15 cellular contexts compared by ENCODE assay signal in the genomic region with DNA sequence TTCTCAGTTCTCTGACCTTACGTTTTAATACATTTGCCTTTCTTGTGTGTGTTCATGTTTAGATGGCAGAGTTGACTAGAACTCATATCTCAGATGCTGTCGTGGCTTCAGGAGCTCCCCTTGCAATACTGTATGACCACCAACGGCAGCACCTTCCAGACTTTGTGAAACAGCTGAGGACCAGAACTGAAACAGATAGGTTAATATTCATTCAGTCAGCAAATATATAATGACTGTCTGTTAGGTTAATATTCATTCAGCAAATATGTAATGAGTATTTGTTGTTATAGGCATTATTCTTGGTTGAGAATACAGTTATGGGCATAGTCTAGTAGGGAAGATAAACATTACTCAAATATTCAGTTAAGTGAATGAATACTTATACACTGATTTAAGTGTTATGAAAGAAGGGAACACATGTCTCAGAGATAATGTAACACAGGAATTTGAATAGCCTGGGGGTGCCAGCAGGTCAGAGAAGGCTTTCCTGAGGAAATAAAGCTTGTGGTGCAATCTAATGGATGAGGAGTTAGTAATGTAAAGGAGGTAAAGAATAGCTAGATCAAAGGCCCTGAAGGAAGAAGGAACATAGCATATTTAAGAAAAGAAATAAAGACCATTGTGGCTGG.
DNase-seq lines count a peak whose midpoint lies in the region; ATAC-seq, FAIRE-seq and TF ChIP-seq lines count a peak whose summit lies in the region.
"Had no signal": no experiment of that assay in that cellular context is flagged by ENCODE, and none has a peak within 500 bp of the region (broad histone marks: within the 10 kb centered on the region; RNA-seq: fewer than 3 reads in every experiment).

No MANE protein-coding gene starts in this region.

- WGBS in K562 (ENCODE audit: insufficient coverage, low coverage, missing lambda C conversion rate): 90% methylated on average over 3 of the region's 3 CpGs

- H3K4me3 ChIP-seq in K562 (no peak overlapping the region), foreskin fibroblast (ENCODE audit: low read depth in 1 of 2, low read length in 2 of 2) (no peak overlapping the region), upper lobe of right lung (no peak overlapping the region)
- H3K4me3 ChIP-seq: transverse colon had no signal

- H3K27me3 ChIP-seq in K562 (ENCODE audit: control insufficient read depth in 2 of 2, insufficient read depth in 2 of 2, low read length in 2 of 2) (no peaks in the 10 kb centered on the region), upper lobe of right lung (no peaks in the 10 kb centered on the region)
- H3K27me3 ChIP-seq: transverse colon had no signal

- H3K9me3 ChIP-seq in K562 (replicated peaks; ENCODE audit: control insufficient read depth, insufficient read depth, low read depth, low read length) (no peaks in the 10 kb centered on the region), upper lobe of right lung (no peaks in the 10 kb centered on the region)
- H3K9me3 ChIP-seq: transverse colon had no signal

- in situ Hi-C loops in K562 (cut with MboI): no loop called here

- peak; percentile 52 for ATAC-seq in HG03135 (IDR thresholded peaks at IDR 0.05; ENCODE audit: unreplicated experiment)
- ATAC-seq in K562: no peak
- no peak for ATAC-seq in upper lobe of right lung
- ATAC-seq in GM19467 (IDR thresholded peaks at IDR 0.05; ENCODE audit: unreplicated experiment): no peak
- no peak for ATAC-seq in stimulated activated memory B cell treated with anti-CD40 and anti-IgM and Interleukin-4, amounts not matched to agents 10 μg/mL and 1 μg/mL and 100 μg/mL, for 72 hours
- ATAC-seq: SK-N-SH treated with all-trans-retinoic acid at 6 μM for 48 hours had no signal

- no peak overlapping the region for H3K4me2 ChIP-seq in K562 (ENCODE audit: insufficient read depth, low read length)

- H3K27ac ChIP-seq in K562 (ENCODE audit: extremely low read depth, low read depth, low read length): no peak overlapping the region
- H3K27ac ChIP-seq in upper lobe of right lung: no peak overlapping the region
- H3K27ac ChIP-seq: transverse colon had no signal

- H3K36me3 Mint-ChIP-seq in stimulated activated memory B cell treated with anti-CD40 and anti-IgM and Interleukin-4, amounts not matched to agents 10 μg/mL and 1 μg/mL and 100 μg/mL, for 72 hours: peaks cover 70% of the 10 kb centered on the region

- no peak overlapping the region for H3K4me3 Mint-ChIP-seq in stimulated activated memory B cell treated with anti-CD40 and anti-IgM and Interleukin-4, amounts not matched to agents 10 μg/mL and 1 μg/mL and 100 μg/mL, for 72 hours
- H3K4me3 Mint-ChIP-seq: activated naive CD8-positive, alpha-beta T cell treated with anti-CD3 and anti-CD28 coated beads, Interleukin-2, amount 10 ng/mL, durations not matched to agents 7 days and 5 days; dendritic cell treated with granulocyte-macrophage colony-stimulating factor and Interleukin-4, amounts not matched to agents 40 ng/mL and 50 ng/mL, for 4 days had no signal

- no peaks in the 10 kb centered on the region for H3K9me1 ChIP-seq in K562 (ENCODE audit: control insufficient read depth, insufficient read depth, low read length)

- peak; percentile 3 for DNase-seq in AG08396 (ENCODE audit: low spot score)
- no peak for DNase-seq in K562 (ENCODE audit: extremely low read depth in 1 of 4, low spot score in 3 of 4)
- peak; percentile 87 to 93 for DNase-seq in foreskin fibroblast
- no peak for DNase-seq in upper lobe of right lung
- no peak for DNase-seq in NCI-H2227 treated with DMSO at 0.1 percent for 48 hours (lab: John Stamatoyannopoulos, UW)
- DNase-seq: activated naive CD8-positive, alpha-beta T cell treated with anti-CD3 and anti-CD28 coated beads, Interleukin-2, amount 10 ng/mL, durations not matched to agents 7 days and 5 days; NCI-H1417; NCI-H446 treated with DMSO at 0.1 percent for 48 hours; transverse colon had no signal

- POLR2A ChIA-PET in K562 (lab: Yijun Ruan, JAX): no interaction called here

- H3K9me3 Mint-ChIP-seq in stimulated activated memory B cell treated with anti-CD40 and anti-IgM and Interleukin-4, amounts not matched to agents 10 μg/mL and 1 μg/mL and 100 μg/mL, for 72 hours: no peaks in the 10 kb centered on the region
- H3K9me3 Mint-ChIP-seq: activated naive CD8-positive, alpha-beta T cell treated with anti-CD3 and anti-CD28 coated beads, Interleukin-2, amount 10 ng/mL, durations not matched to agents 7 days and 5 days; dendritic cell treated with granulocyte-macrophage colony-stimulating factor and Interleukin-4, amounts not matched to agents 40 ng/mL and 50 ng/mL, for 4 days had no signal

- H3K4me1 ChIP-seq in K562 (replicated peaks in 1 of 2; ENCODE audit: control insufficient read depth in 2 of 2, insufficient read depth in 2 of 2, low read length in 2 of 2) (no peaks in the 10 kb centered on the region), upper lobe of right lung (no peaks in the 10 kb centered on the region)
- H3K4me1 ChIP-seq: transverse colon had no signal

- CTCF ChIA-PET in K562 (lab: Yijun Ruan, JAX; ENCODE audit: low intra/inter-chr PET ratio): no interaction called here

- no peak for FAIRE-seq in K562 (lab: Jason Lieb, UNC)
- FAIRE-seq: keratinocyte had no signal

- H4K20me1 ChIP-seq in K562 (replicated peaks; ENCODE audit: control insufficient read depth, insufficient read depth, low read length): no peaks in the 10 kb centered on the region

- no peak overlapping the region for H3K9ac ChIP-seq in K562 (ENCODE audit: insufficient read depth in 1 of 2, low read depth in 2 of 2, low read length in 2 of 2)

- TF ChIP-seq RAD21 in K562 (CRISPR knock-in tag; conservative IDR thresholded peaks at IDR 0.05 in 1 of 2, IDR thresholded peaks at IDR 0.05 in 1 of 2): no peak

- no peak overlapping the region for H2AFZ ChIP-seq in K562 (ENCODE audit: low read depth, low read length)

- TF ChIP-seq POLR2A in K562 (conservative IDR thresholded peaks at IDR 0.05): no peak

- no peaks in the 10 kb centered on the region for H3K79me2 ChIP-seq in K562 (ENCODE audit: control insufficient read depth, insufficient read depth, low read length)

- no peak for TF ChIP-seq CTCF in K562 (IDR thresholded peaks at IDR 0.05 in 2 of 3, conservative IDR thresholded peaks at IDR 0.05 in 1 of 3; ENCODE audit: insufficient read depth in 2 of 3, low read depth in 1 of 3, low read length in 3 of 3)
- TF ChIP-seq CTCF in foreskin fibroblast (IDR thresholded peaks at IDR 0.05; ENCODE audit: low read depth, low read length): no peak
- TF ChIP-seq CTCF in upper lobe of right lung (IDR thresholded peaks at IDR 0.05): no peak

- peaks cover 76% of the 10 kb centered on the region for H3K36me3 ChIP-seq in K562 (ENCODE audit: control insufficient read depth, insufficient read depth, low read length)
- peaks cover 74% of the 10 kb centered on the region for H3K36me3 ChIP-seq in upper lobe of right lung

- no peak for TF ChIP-seq EP300 in K562 (IDR thresholded peaks at IDR 0.05; ENCODE audit: low read length)

- intact Hi-C loops in K562 (cut with micrococcal nuclease): no loop called here
- intact Hi-C loops in upper lobe of right lung (cut with DNase I): no loop called here

- BruUV-seq in K562 (replicated peaks; lab: Mats Ljungman, UMichigan): no TSS peak

- H3K4me1 Mint-ChIP-seq in stimulated activated memory B cell treated with anti-CD40 and anti-IgM and Interleukin-4, amounts not matched to agents 10 μg/mL and 1 μg/mL and 100 μg/mL, for 72 hours: no peaks in the 10 kb centered on the region

- H3K27ac Mint-ChIP-seq in stimulated activated memory B cell treated with anti-CD40 and anti-IgM and Interleukin-4, amounts not matched to agents 10 μg/mL and 1 μg/mL and 100 μg/mL, for 72 hours: no peak overlapping the region
- H3K27ac Mint-ChIP-seq: activated naive CD8-positive, alpha-beta T cell treated with anti-CD3 and anti-CD28 coated beads, Interleukin-2, amount 10 ng/mL, durations not matched to agents 7 days and 5 days; dendritic cell treated with granulocyte-macrophage colony-stimulating factor and Interleukin-4, amounts not matched to agents 40 ng/mL and 50 ng/mL, for 4 days had no signal

- H3K27me3 Mint-ChIP-seq in stimulated activated memory B cell treated with anti-CD40 and anti-IgM and Interleukin-4, amounts not matched to agents 10 μg/mL and 1 μg/mL and 100 μg/mL, for 72 hours: no peaks in the 10 kb centered on the region
- H3K27me3 Mint-ChIP-seq: activated naive CD8-positive, alpha-beta T cell treated with anti-CD3 and anti-CD28 coated beads, Interleukin-2, amount 10 ng/mL, durations not matched to agents 7 days and 5 days; dendritic cell treated with granulocyte-macrophage colony-stimulating factor and Interleukin-4, amounts not matched to agents 40 ng/mL and 50 ng/mL, for 4 days had no signal

TF ChIP-seq in K562, 482 proteins besides CTCF, POLR2A, EP300 and RAD21 (continues in another document):
- no peak for TF ChIP-seq ZNF583 (CRISPR knock-in tag; IDR thresholded peaks at IDR 0.05)
- TF ChIP-seq CAMTA2 (CRISPR knock-in tag; conservative IDR thresholded peaks at IDR 0.05): no peak
- TF ChIP-seq, protein P1, sequence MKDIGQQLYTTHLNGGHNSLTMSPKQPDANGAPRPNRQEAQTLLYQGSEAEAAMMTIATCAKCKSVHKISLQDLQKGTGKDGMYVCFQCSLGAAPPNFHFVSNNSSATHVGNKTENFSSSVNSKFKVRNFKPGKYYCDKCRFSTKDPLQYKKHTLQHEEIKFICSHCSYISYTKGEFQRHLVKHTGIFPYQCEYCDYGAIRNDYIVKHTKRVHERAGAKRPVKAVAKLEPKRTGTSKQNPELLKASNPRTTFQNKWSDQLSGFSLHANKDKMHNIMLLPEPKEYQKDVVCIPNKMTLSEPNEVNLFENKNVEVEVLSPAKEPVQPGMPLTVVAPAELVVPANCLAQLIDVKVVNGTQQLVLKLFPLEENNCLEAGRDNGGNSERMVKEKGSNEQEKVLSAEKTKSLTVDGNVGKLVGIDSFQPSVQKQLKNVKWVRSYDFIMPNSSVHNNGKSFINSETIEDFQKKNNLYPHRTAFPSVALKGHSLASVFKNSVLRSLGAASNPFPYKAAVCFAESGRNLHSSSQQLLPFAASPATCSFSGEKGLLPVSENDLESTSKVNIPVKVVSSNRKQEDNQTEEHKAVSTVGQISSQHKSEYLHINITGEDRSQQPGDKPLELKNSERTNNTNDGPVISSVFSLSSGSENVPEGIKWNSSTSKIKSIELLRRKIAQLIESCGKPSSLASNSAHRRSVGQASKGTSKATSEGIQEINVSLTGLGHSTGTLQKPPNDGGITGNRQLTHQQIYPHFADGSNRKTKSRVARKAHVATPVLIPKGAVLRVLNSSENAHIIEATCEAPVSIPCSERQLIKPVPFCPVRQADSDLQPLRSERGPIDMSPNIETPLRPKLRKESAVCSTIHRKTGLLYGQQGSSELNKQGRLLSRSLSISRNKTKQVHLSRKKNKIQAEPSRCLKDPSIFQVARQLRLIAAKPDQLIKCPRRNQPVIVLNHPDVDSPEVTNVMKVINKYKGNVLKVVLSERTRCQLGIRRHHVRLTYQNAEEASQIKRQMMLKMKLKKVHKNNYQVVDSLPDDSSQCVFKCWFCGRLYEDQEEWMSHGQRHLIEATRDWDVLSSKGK (CRISPR knock-in tag; IDR thresholded peaks at IDR 0.05): no peak
- TF ChIP-seq POLR2AphosphoS5 (IDR thresholded peaks at IDR 0.05; ENCODE audit: control insufficient read depth, insufficient read depth, low read depth, low read length): no peak
- TF ChIP-seq ETS2 (tag; IDR thresholded peaks at IDR 0.05; ENCODE audit: borderline replicate concordance, poor library complexity, severe bottlenecking): no peak
- TF ChIP-seq C11orf30 (IDR thresholded peaks at IDR 0.05; ENCODE audit: low read depth): peak; percentile 48; the same call in 1 of the 2 replicates

Comparison
In these comparisons a context has a peak if more than half of its experiments do, and no peak if none do; other contexts are left out.
1. DNase-seq: peak in AG08396 (single experiment) and foreskin fibroblast (2 of 2); none in K562 (0 of 4), upper lobe of right lung (single experiment) and NCI-H2227 treated with DMSO at 0.1 percent for 48 hours (single experiment).